In genomic region chr3:33898901-33899300, GRCh38 we compare ENCODE assay signal across 24 cellular contexts.
"Had no signal": no experiment of that assay in that cellular context is flagged by ENCODE, and none has a peak within 500 bp of the region (broad histone marks: within the 10 kb centered on the region; RNA-seq: fewer than 3 reads in every experiment).

No MANE protein-coding gene starts in this region.

- H3K4me3 ChIP-seq: SJSA1, SK-N-MC had no signal

- H3K36me3 ChIP-seq: SJSA1 had no signal

- H3K27me3 ChIP-seq: SJSA1 had no signal

- H3K4me2 ChIP-seq: KMS-11 had no signal

- H3K9me3 ChIP-seq: SJSA1 had no signal

- H3K27ac ChIP-seq: KMS-11, SJSA1, SK-N-MC had no signal

- DNase-seq: IMR-90, Kasumi-1, MV-4-11, NCI-H1048, NCI-H1105, NCI-H1417, NCI-H1436 treated with DMSO at 0.1 percent for 48 hours, NCI-H1694, NCI-H1930, NCI-H2081, NCI-H2107, NCI-H2227 treated with DMSO at 0.1 percent for 48 hours, NCI-H446, NCI-H510A, NCI-H524 treated with DMSO at 0.1 percent for 48 hours, NCI-H69, NCI-H774, Right ventricle myocardium superior, RPMI8226, SIG-M5 had no signal

- ATAC-seq: HepG2 had no signal

- H3K4me1 ChIP-seq: SJSA1 had no signal

- H3K9ac ChIP-seq: KMS-11 had no signal
